In genomic region chr10:72455889-72456588, GRCh38 we compare ENCODE assay signal across 10 cellular contexts.
DNase-seq lines count a peak whose midpoint lies in the region; ATAC-seq, FAIRE-seq and TF ChIP-seq lines count a peak whose summit lies in the region.
"Had no signal": no experiment of that assay in that cellular context is flagged by ENCODE, and none has a peak within 500 bp of the region (broad histone marks: within the 10 kb centered on the region; RNA-seq: fewer than 3 reads in every experiment).

No MANE protein-coding gene starts in this region.

- H3K4me2 ChIP-seq in osteoblast (ENCODE audit: insufficient read depth, low read length) = no peak overlapping the region

- H3K36me3 ChIP-seq in cardiac muscle cell (no peaks in the 10 kb centered on the region), upper lobe of right lung (no peaks in the 10 kb centered on the region), osteoblast (ENCODE audit: insufficient read depth, low read length) (no peaks in the 10 kb centered on the region)

- H3K4me1 ChIP-seq in cardiac muscle cell (ENCODE audit: low read depth) (no peaks in the 10 kb centered on the region), upper lobe of right lung (no peaks in the 10 kb centered on the region), osteoblast (ENCODE audit: insufficient read depth, low read length) (peaks cover 4% of the 10 kb centered on the region)

- H3K79me2 ChIP-seq in osteoblast (ENCODE audit: insufficient read depth, low read length) = no peaks in the 10 kb centered on the region

- no peak for TF ChIP-seq POLR2A in GM12891 (IDR thresholded peaks at IDR 0.05; ENCODE audit: low read depth, low read length)

- H3K4me3 ChIP-seq in cardiac muscle cell = no peak overlapping the region
- H3K4me3 ChIP-seq in upper lobe of right lung = no peak overlapping the region
- no peak overlapping the region for H3K4me3 ChIP-seq in osteoblast (ENCODE audit: insufficient read depth, low read length)

- H3K9me3 ChIP-seq in cardiac muscle cell (ENCODE audit: low read depth) (no peaks in the 10 kb centered on the region), upper lobe of right lung (no peaks in the 10 kb centered on the region), osteoblast (ENCODE audit: low read depth, low read length) (no peaks in the 10 kb centered on the region)

- no peaks in the 10 kb centered on the region for H3K27me3 ChIP-seq in cardiac muscle cell
- no peaks in the 10 kb centered on the region for H3K27me3 ChIP-seq in upper lobe of right lung
- no peaks in the 10 kb centered on the region for H3K27me3 ChIP-seq in osteoblast (ENCODE audit: insufficient read depth, low read length)

- H2AFZ ChIP-seq in osteoblast (ENCODE audit: low read length) = no peak overlapping the region

- H4K20me1 ChIP-seq in osteoblast (ENCODE audit: insufficient read depth, low read length) = no peaks in the 10 kb centered on the region

- intact Hi-C loops in Right ventricle myocardium superior (cut with DNase I) (no loop called here), upper lobe of right lung (cut with DNase I) (no loop called here)

- no peak for TF ChIP-seq CTCF in cardiac muscle cell (IDR thresholded peaks at IDR 0.05; ENCODE audit: low read depth, low read length)
- no peak for TF ChIP-seq CTCF in upper lobe of right lung (IDR thresholded peaks at IDR 0.05)
- TF ChIP-seq CTCF in osteoblast (IDR thresholded peaks at IDR 0.05; ENCODE audit: extremely low read depth, low read depth, low read length) = no peak

- no peak for FAIRE-seq in GM12891 (lab: Jason Lieb, UNC)

- DNase-seq in cardiac muscle cell (ENCODE audit: low read depth in 1 of 2, low spot score in 1 of 2) (peak; percentile 5 to 64), Right ventricle myocardium superior (no peak), UCSD-AML1 (lab: John Stamatoyannopoulos, UW; ENCODE audit: unreplicated experiment) (peak; percentile 14), kidney glomerular epithelial cell (lab: John Stamatoyannopoulos, UW) (peak; percentile 82), upper lobe of right lung (no peak), GM12891 (ENCODE audit: insufficient read length, low spot score) (no peak), activated gamma-delta T cell (lab: John Stamatoyannopoulos, UW) (no peak), osteoblast (ENCODE audit: insufficient read length, low spot score, missing footprints) (no peak)
- DNase-seq: H9 had no signal

- H3K27ac ChIP-seq in cardiac muscle cell = no peak overlapping the region
- H3K27ac ChIP-seq in upper lobe of right lung = no peak overlapping the region
- H3K27ac ChIP-seq in osteoblast (ENCODE audit: low read depth, low read length) = no peak overlapping the region

- ATAC-seq in Right ventricle myocardium superior (ENCODE audit: poor library complexity) (no peak), upper lobe of right lung (peak; percentile 57)
- ATAC-seq: sciatic nerve had no signal

TF ChIP-seq in GM12891, 5 proteins besides CTCF, POLR2A, EP300 and RAD21:
- TF ChIP-seq POLR2AphosphoS5 (IDR thresholded peaks at IDR 0.05; ENCODE audit: low read depth, low read length) (no peak), TAF1 (IDR thresholded peaks at IDR 0.05; ENCODE audit: low read depth, low read length) (no peak), SPI1 (IDR thresholded peaks at IDR 0.05; ENCODE audit: low read depth, low read length) (no peak), POU2F2 (IDR thresholded peaks at IDR 0.05; ENCODE audit: low read depth, low read length) (no peak), PAX5 (IDR thresholded peaks at IDR 0.05; ENCODE audit: insufficient read depth, low read length, severe bottlenecking) (no peak)

Comparison
In these comparisons a context has a peak if more than half of its experiments do, and no peak if none do; other contexts are left out.
1. DNase-seq: peak in cardiac muscle cell (2 of 2), UCSD-AML1 (single experiment) and kidney glomerular epithelial cell (single experiment); none in Right ventricle myocardium superior (single experiment), upper lobe of right lung (single experiment), GM12891 (single experiment), activated gamma-delta T cell (single experiment) and osteoblast (single experiment).